8 cellular contexts compared by ENCODE assay signal in genomic region chrX:130024127-130024526, GRCh38. TPM values are rescaled to one million over a fixed set of nuclear protein-coding genes. Genes with fewer than 3 reads are reported as not detected.
DNase-seq lines count a peak whose midpoint lies in the region; ATAC-seq, FAIRE-seq and TF ChIP-seq lines count a peak whose summit lies in the region.

No MANE protein-coding gene starts in this region.

- H3K4me3 ChIP-seq in RWPE2 (ENCODE audit: severe bottlenecking), result no peak overlapping the region
- no peak overlapping the region for H3K4me3 ChIP-seq in small intestine (ENCODE audit: low read depth in 1 of 2, low read length in 2 of 2)

- H3K27ac ChIP-seq in RWPE2 (ENCODE audit: poor library complexity, severe bottlenecking) (no peak overlapping the region), small intestine (ENCODE audit: low read depth in 1 of 2, low read length in 1 of 2) (no peak overlapping the region)

- H3K4me1 ChIP-seq in RWPE2 (ENCODE audit: insufficient read depth, poor library complexity, severe bottlenecking), result no peaks in the 10 kb centered on the region
- H3K4me1 ChIP-seq in small intestine (ENCODE audit: control insufficient read depth in 2 of 2, insufficient read depth in 1 of 2, low read depth in 1 of 2, low read length in 1 of 2), result no peaks in the 10 kb centered on the region

- WGBS in small intestine, 3 donors, result 8 to 40% (median 23%) methylated on average over 8 to 9 of the region's 9 CpGs

- no peaks in the 10 kb centered on the region for H3K9me3 ChIP-seq in RWPE2 (ENCODE audit: severe bottlenecking)
- no peaks in the 10 kb centered on the region for H3K9me3 ChIP-seq in small intestine (ENCODE audit: control insufficient read depth, low read depth)

- DNase-seq in CD1c-positive myeloid dendritic cell (ENCODE audit: extremely low spot score), result peak; percentile 85
- no peak for DNase-seq in RWPE2 (ENCODE audit: low spot score)
- peak; percentile 58 for DNase-seq in activated T-helper 9 cell treated with anti-CD3 and anti-CD28 coated beads, Interleukin-2, amount 50 U/mL, for 16 hours (ENCODE audit: low read depth)
- peak; percentile 45 for DNase-seq in glomerular visceral epithelial cell (ENCODE audit: extremely low spot score)
- peak; percentile 77 for DNase-seq in small intestine
- DNase-seq in DMS79 treated with DMSO at 0.1 percent for 48 hours (lab: John Stamatoyannopoulos, UW), result no peak

- no peak for FAIRE-seq in small intestine (lab: Jason Lieb, UNC)

- no peaks in the 10 kb centered on the region for H3K27me3 ChIP-seq in RWPE2 (ENCODE audit: insufficient read depth, poor library complexity, severe bottlenecking)
- H3K27me3 ChIP-seq in small intestine (ENCODE audit: control insufficient read depth in 2 of 2, insufficient read depth in 2 of 2, low read length in 2 of 2), result peaks cover 0 to 3% of the 10 kb centered on the region in 2 donors

- ATAC-seq in GM19351 (IDR thresholded peaks at IDR 0.05; ENCODE audit: unreplicated experiment), result peak; percentile 99
- ATAC-seq in HG03280 (IDR thresholded peaks at IDR 0.05; ENCODE audit: unreplicated experiment), result peak; percentile 100
- ATAC-seq in RWPE2 (ENCODE audit: low read depth), result peak; percentile 89

- TF ChIP-seq CTCF in RWPE2 (IDR thresholded peaks at IDR 0.05; ENCODE audit: poor library complexity, severe bottlenecking), result no peak

- H3K36me3 ChIP-seq in RWPE2 (ENCODE audit: low read depth) (peaks cover 7% of the 10 kb centered on the region; the same call in 1 of the 2 replicates), small intestine (ENCODE audit: control insufficient read depth in 2 of 2, insufficient read depth in 2 of 2, low read length in 2 of 2) (no peaks in the 10 kb centered on the region)

RNA-seq across cellular contexts. Expression of gene BCORL1, which starts 41.7 kb away (rescaled TPM):
- polyA plus RNA-seq in small intestine, result 1 to 10 TPM; 1.8 to 4.5 (median 1.9) TPM

Comparison
In these comparisons a context has a peak if more than half of its experiments do, and no peak if none do; other contexts are left out.
1. DNase-seq: peak in CD1c-positive myeloid dendritic cell (single experiment), activated T-helper 9 cell treated with anti-CD3 and anti-CD28 coated beads, Interleukin-2, amount 50 U/mL, for 16 hours (single experiment), glomerular visceral epithelial cell (single experiment) and small intestine (single experiment); none in RWPE2 (single experiment) and DMS79 treated with DMSO at 0.1 percent for 48 hours (single experiment).
2. Peak in every context shown above with its lines, with median percentiles within 50 percentile points of each other: ATAC-seq.